In the genomic region with DNA sequence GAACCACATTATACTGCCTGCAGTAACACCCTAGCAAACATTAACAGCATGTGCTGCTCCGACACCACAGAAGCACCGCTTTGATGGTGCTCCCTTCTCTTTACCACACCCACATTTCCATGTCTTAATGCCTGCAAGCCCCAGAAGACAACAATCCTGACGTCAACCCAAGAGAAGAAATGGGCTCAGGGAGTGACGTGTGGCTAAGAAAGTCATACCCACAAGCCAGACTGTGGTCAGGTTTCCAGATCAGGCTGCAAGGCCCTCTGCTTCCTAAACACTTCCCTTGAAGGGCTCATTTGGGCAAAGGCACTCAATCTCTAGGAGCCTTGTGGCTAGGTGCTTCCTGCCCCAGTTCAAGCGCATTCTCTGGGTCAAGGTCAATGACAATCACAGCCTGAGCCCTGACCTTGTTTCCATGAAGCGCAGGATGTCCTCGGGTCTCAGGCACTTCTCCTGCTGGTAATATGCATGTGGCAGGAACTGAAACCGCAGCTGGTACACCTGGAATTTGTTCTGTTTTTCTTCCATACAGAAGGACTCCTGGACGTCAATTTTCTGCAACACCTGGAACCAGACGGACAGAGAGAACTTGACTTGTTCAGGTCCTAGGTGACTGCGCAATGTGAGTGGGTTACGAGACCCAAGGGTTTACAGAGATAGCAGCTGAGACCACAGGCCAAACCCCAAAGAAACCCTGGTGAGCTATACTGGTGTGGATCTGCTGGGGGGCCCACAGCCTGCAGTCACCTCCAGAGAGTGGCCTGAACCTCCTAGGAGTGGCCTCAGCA, we compare ENCODE assay signal across 9 cellular contexts.
DNase-seq lines count a peak whose midpoint lies in the region; ATAC-seq, FAIRE-seq and TF ChIP-seq lines count a peak whose summit lies in the region.
"Had no signal": no experiment of that assay in that cellular context is flagged by ENCODE, and none has a peak within 500 bp of the region (broad histone marks: within the 10 kb centered on the region; RNA-seq: fewer than 3 reads in every experiment).

No MANE protein-coding gene starts in this region.

- intact Hi-C loops in GM12878 (cut with micrococcal nuclease; ENCODE audit: unreplicated experiment): no loop called here
- intact Hi-C loops in testis (cut with DNase I; ENCODE audit: low total_unique reads): no loop called here

- H3K4me1 Mint-ChIP-seq in T-cell: peaks cover 85 to 89% (median 89%) of the 10 kb centered on the region in 3 donors

- H3K36me3 ChIP-seq in GM12878 (ENCODE audit: control insufficient read depth in 2 of 2, insufficient read depth in 2 of 2, low read length in 1 of 2) (peaks cover 31 to 40% of the 10 kb centered on the region in 2 experiments), muscle layer of duodenum (ENCODE audit: control insufficient read depth in 1 of 2, insufficient read depth in 2 of 2, low read length in 2 of 2) (peaks cover 23 to 42% of the 10 kb centered on the region in 2 donors), testis (ENCODE audit: low read depth, missing control alignments) (no peaks in the 10 kb centered on the region)

- H3K4me3 Mint-ChIP-seq in T-cell: peak overlapping the region; percentile 62 to 78 (median 67)

- H3K79me2 ChIP-seq in GM12878 (ENCODE audit: control insufficient read depth, insufficient read depth, low read length): no peaks in the 10 kb centered on the region
- H3K79me2 ChIP-seq: parathyroid adenoma had no signal

- peak; percentile 80 for FAIRE-seq in GM12878 (lab: Jason Lieb, UNC)

- TF ChIP-seq POLR2A in GM12878 (IDR thresholded peaks at IDR 0.05; ENCODE audit: low read depth, low read length) (no peak), testis (IDR thresholded peaks at IDR 0.05) (no peak)

- BruUV-seq in GM12878 (replicated peaks; lab: Mats Ljungman, UMichigan): no TSS peak

- no peaks in the 10 kb centered on the region for H3K27me3 Mint-ChIP-seq in T-cell

- H3K36me3 Mint-ChIP-seq in T-cell: peaks cover 12% of the 10 kb centered on the region

- no peak overlapping the region for H3K4me3 ChIP-seq in GM12878
- no peak overlapping the region for H3K4me3 ChIP-seq in muscle layer of duodenum (ENCODE audit: low read depth in 1 of 2, low read length in 2 of 2)
- no peak overlapping the region for H3K4me3 ChIP-seq in testis

- H3K4me1 ChIP-seq in GM12878 (ENCODE audit: control insufficient read depth, insufficient read depth, low read length) (peaks cover 37% of the 10 kb centered on the region), muscle layer of duodenum (ENCODE audit: control insufficient read depth in 1 of 2, insufficient read depth in 2 of 2, low read length in 2 of 2) (peaks cover 34 to 42% of the 10 kb centered on the region in 2 donors), testis (peaks cover 35% of the 10 kb centered on the region)
- H3K4me1 ChIP-seq: parathyroid adenoma had no signal

- H3K27ac Mint-ChIP-seq in T-cell: peak overlapping the region; percentile 99

- H3K27ac ChIP-seq in GM12878 (ENCODE audit: control insufficient read depth, insufficient read depth) (peak overlapping the region; percentile 76; the same call in 1 of the 2 replicates), muscle layer of duodenum (ENCODE audit: low read length) (peak overlapping the region; percentile 84), testis (peak overlapping the region; percentile 75 to 88)
- H3K27ac ChIP-seq: parathyroid adenoma had no signal

- 59% methylated on average over 12 of the region's 12 CpGs for WGBS in GM12878 (ENCODE audit: insufficient coverage, insufficient replicate concordance, low lambda C conversion rate, missing lambda C conversion rate)
- 74 to 81% methylated on average over 11 to 12 of the region's 12 CpGs for WGBS in testis, 2 donors

- no peak for TF ChIP-seq RAD21 in GM12878 (IDR thresholded peaks at IDR 0.05; ENCODE audit: insufficient read depth, low read depth, low read length)

- H4K20me1 ChIP-seq in GM12878 (ENCODE audit: control insufficient read depth, insufficient read depth): no peaks in the 10 kb centered on the region

- no peak for TF ChIP-seq CTCF in GM12878 (IDR thresholded peaks at IDR 0.05 in 2 of 3, conservative IDR thresholded peaks at IDR 0.05 in 1 of 3; ENCODE audit: control insufficient read depth in 2 of 3, extremely low read depth in 1 of 3, insufficient read depth in 1 of 3, low read depth in 3 of 3, low read length in 3 of 3)
- no peak for TF ChIP-seq CTCF in testis (IDR thresholded peaks at IDR 0.05)

- SMC1A ChIA-PET in GM12878 (lab: Charles Lee; ENCODE audit: uncharacterized antibody, unreplicated experiment): interaction anchor here (0.6 to 4.8 kb wide), 7 partner anchors 39 to 217 kb away, joined by 3 to 108 read pairs (median 5); a partner anchor contains a TSS

- RAD21 ChIA-PET in GM12878 (lab: Charles Lee; ENCODE audit: unreplicated experiment): interaction anchor here (0.7 to 4.4 kb wide), 10 partner anchors 30 to 212 kb away, joined by 3 to 132 read pairs (median 22); a partner anchor contains a TSS

- H3K9me3 ChIP-seq in GM12878 (replicated peaks; ENCODE audit: control insufficient read depth, insufficient read depth, low read length): no peaks in the 10 kb centered on the region
- H3K9me3 ChIP-seq in muscle layer of duodenum (ENCODE audit: control insufficient read depth in 1 of 2, low read length in 2 of 2): no peaks in the 10 kb centered on the region
- no peaks in the 10 kb centered on the region for H3K9me3 ChIP-seq in testis

- H2AFZ ChIP-seq in GM12878 (ENCODE audit: control insufficient read depth, low read depth, low read length): no peak overlapping the region
- H2AFZ ChIP-seq: parathyroid adenoma had no signal

- DNase-seq in T-cell: peak; percentile 34 to 95 (median 79)
- DNase-seq in GM12878 (ENCODE audit: low read depth, low spot score): no peak
- DNase-seq in testis: no peak
- no peak for DNase-seq in COR-L47 (lab: John Stamatoyannopoulos, UW)

- ATAC-seq in GM19467 (IDR thresholded peaks at IDR 0.05; ENCODE audit: unreplicated experiment) (peak; percentile 51), T-cell (replicated peaks in 1 of 4) (peak; percentile 53 to 77 (median 54)), GM12878 (peak; percentile 28), HG02870 (IDR thresholded peaks at IDR 0.05; ENCODE audit: unreplicated experiment) (no peak), GM21717 (IDR thresholded peaks at IDR 0.05; ENCODE audit: unreplicated experiment) (no peak)

- no peak overlapping the region for H3K9ac ChIP-seq in GM12878 (ENCODE audit: control insufficient read depth, insufficient read depth, low read length)
- H3K9ac ChIP-seq: parathyroid adenoma had no signal

- H3K27me3 ChIP-seq in GM12878 (replicated peaks in 1 of 2; ENCODE audit: control insufficient read depth in 2 of 2, insufficient read depth in 2 of 2, low read length in 1 of 2) (no peaks in the 10 kb centered on the region), muscle layer of duodenum (ENCODE audit: low read depth, low read length) (no peaks in the 10 kb centered on the region), testis (no peaks in the 10 kb centered on the region)

- peak; percentile 43 to 74; a peak in 3 of 4 replicates for TF ChIP-seq EP300 in GM12878 (IDR thresholded peaks at IDR 0.05; ENCODE audit: borderline replicate concordance in 1 of 2, control insufficient read depth in 1 of 2, low read depth in 2 of 2, low read length in 2 of 2)

- in situ Hi-C loops in GM12878 (cut with MboI): no loop called here

- H3K9me3 Mint-ChIP-seq in T-cell: no peaks in the 10 kb centered on the region

- CTCF ChIA-PET in T-cell (lab: Charles Lee): interaction anchor here (0.6 to 4.3 kb wide), 6 partner anchors 29 to 321 kb away, joined by 3 to 40 read pairs (median 5); no protein-coding TSS in a partner anchor
- CTCF ChIA-PET in GM12878 (lab: Yijun Ruan, JAX): interaction anchor here (1.5 to 6.8 kb wide), 8 partner anchors 15 to 211 kb away, joined by 4 to 100 read pairs (median 38); a partner anchor contains a TSS

- H3K4me2 ChIP-seq in GM12878 (ENCODE audit: control insufficient read depth, insufficient read depth): no peak overlapping the region

- POLR2A ChIA-PET in T-cell (lab: Charles Lee) (no interaction called here), GM12878 (lab: Charles Lee) (interaction anchor here (0.6 to 4.0 kb wide), 5 partner anchors 16 to 169 kb away, joined by 3 to 43 read pairs (median 23); a partner anchor contains a TSS)

TF ChIP-seq in GM12878, 131 proteins besides CTCF, POLR2A, EP300 and RAD21 (continues in another document):
- TF ChIP-seq CBX5 (IDR thresholded peaks at IDR 0.05; ENCODE audit: low read depth) (no peak), JUNB (IDR thresholded peaks at IDR 0.05) (no peak), RBBP5 (conservative IDR thresholded peaks at IDR 0.05) (no peak), BHLHE40 (IDR thresholded peaks at IDR 0.05; ENCODE audit: borderline replicate concordance in 1 of 2, low read depth in 2 of 2, low read length in 1 of 2) (peak; percentile 60 to 81; a peak in 3 of 4 replicates), NBN (IDR thresholded peaks at IDR 0.05) (peak; percentile 53; the same call in 1 of the 2 replicates)
- TF ChIP-seq, protein P1, sequence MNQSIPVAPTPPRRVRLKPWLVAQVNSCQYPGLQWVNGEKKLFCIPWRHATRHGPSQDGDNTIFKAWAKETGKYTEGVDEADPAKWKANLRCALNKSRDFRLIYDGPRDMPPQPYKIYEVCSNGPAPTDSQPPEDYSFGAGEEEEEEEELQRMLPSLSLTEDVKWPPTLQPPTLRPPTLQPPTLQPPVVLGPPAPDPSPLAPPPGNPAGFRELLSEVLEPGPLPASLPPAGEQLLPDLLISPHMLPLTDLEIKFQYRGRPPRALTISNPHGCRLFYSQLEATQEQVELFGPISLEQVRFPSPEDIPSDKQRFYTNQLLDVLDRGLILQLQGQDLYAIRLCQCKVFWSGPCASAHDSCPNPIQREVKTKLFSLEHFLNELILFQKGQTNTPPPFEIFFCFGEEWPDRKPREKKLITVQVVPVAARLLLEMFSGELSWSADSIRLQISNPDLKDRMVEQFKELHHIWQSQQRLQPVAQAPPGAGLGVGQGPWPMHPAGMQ (IDR thresholded peaks at IDR 0.05; ENCODE audit: borderline replicate concordance): no peak
- TF ChIP-seq, protein P2, sequence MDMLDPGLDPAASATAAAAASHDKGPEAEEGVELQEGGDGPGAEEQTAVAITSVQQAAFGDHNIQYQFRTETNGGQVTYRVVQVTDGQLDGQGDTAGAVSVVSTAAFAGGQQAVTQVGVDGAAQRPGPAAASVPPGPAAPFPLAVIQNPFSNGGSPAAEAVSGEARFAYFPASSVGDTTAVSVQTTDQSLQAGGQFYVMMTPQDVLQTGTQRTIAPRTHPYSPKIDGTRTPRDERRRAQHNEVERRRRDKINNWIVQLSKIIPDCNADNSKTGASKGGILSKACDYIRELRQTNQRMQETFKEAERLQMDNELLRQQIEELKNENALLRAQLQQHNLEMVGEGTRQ (IDR thresholded peaks at IDR 0.05; ENCODE audit: borderline replicate concordance, low read depth, low read length): no peak
- TF ChIP-seq, protein P3, sequence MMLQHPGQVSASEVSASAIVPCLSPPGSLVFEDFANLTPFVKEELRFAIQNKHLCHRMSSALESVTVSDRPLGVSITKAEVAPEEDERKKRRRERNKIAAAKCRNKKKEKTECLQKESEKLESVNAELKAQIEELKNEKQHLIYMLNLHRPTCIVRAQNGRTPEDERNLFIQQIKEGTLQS (IDR thresholded peaks at IDR 0.05; ENCODE audit: borderline replicate concordance, extremely low read depth, low read depth, low read length): no peak

Comparison
In these comparisons a context has a peak if more than half of its experiments do, and no peak if none do; other contexts are left out.
1. ATAC-seq: peak in GM19467 (single experiment), T-cell (4 of 4) and GM12878 (single experiment); none in HG02870 (single experiment) and GM21717 (single experiment).
2. DNase-seq: peak in T-cell (34 of 34); none in GM12878 (single experiment), testis (single experiment) and COR-L47 (single experiment).
3. Peak in every context shown above with its lines, with median percentiles within 50 percentile points of each other: H3K27ac ChIP-seq.